In genomic region chr2:68252407-68253210, GRCh38 we compare ENCODE assay signal across 1 cellular context.
TF ChIP-seq lines count a peak whose summit lies in the region.

TSS of gene PPP3R1 (minus strand) at chr2:68252532. CDS start at chr2:68252127, 405 bp downstream.

TF ChIP-seq in K562, 482 proteins besides CTCF, POLR2A, EP300 and RAD21 (continued from another document and continues in another):
- peak; percentile 58 for TF ChIP-seq ARID4B (CRISPR knock-in tag; IDR thresholded peaks at IDR 0.05)
- 0 out of 2 replicates have a peak, but pooled peaks have one; percentile 52 for TF ChIP-seq RREB1 (CRISPR knock-in tag; IDR thresholded peaks at IDR 0.05)
- peak; percentile 82 for TF ChIP-seq ETV1 (tag; conservative IDR thresholded peaks at IDR 0.05; ENCODE audit: low read depth)
- TF ChIP-seq ZNF699 (CRISPR knock-in tag; IDR thresholded peaks at IDR 0.05; ENCODE audit: insufficient replicate concordance) = no peak
- TF ChIP-seq DNMT1 (IDR thresholded peaks at IDR 0.05) = no peak
- peak; percentile 50; the same call in 1 of the 2 replicates for TF ChIP-seq KLF13 (tag; IDR thresholded peaks at IDR 0.05; ENCODE audit: borderline replicate concordance, low read depth)
- no peak for TF ChIP-seq HMG20B (CRISPR knock-in tag; IDR thresholded peaks at IDR 0.05)
- TF ChIP-seq PHB2 (IDR thresholded peaks at IDR 0.05; ENCODE audit: low read depth) = no peak
- TF ChIP-seq ZNF408 (CRISPR knock-in tag; IDR thresholded peaks at IDR 0.05; ENCODE audit: low read depth) = no peak
- peak in 1 of 2 experiments; percentile 17 for TF ChIP-seq AFF1 (IDR thresholded peaks at IDR 0.05; ENCODE audit: low read depth in 1 of 2, partially characterized antibody in 2 of 2)
- TF ChIP-seq ESRRA (IDR thresholded peaks at IDR 0.05; ENCODE audit: borderline replicate concordance, low read depth) = no peak; the same call in 1 of the 2 replicates
- no peak for TF ChIP-seq MCM2 (IDR thresholded peaks at IDR 0.05; ENCODE audit: low read depth)
- TF ChIP-seq TAF15 (IDR thresholded peaks at IDR 0.05; ENCODE audit: low read depth, low read length) = no peak
- no peak for TF ChIP-seq HNRNPK (IDR thresholded peaks at IDR 0.05; ENCODE audit: low read depth, low read length, poor library complexity, severe bottlenecking)
- no peak for TF ChIP-seq ARID2 (IDR thresholded peaks at IDR 0.05)
- TF ChIP-seq NCOA1 (IDR thresholded peaks at IDR 0.05; ENCODE audit: low read depth) = peak; percentile 64
- no peak for TF ChIP-seq ZBTB49 (CRISPR knock-in tag; IDR thresholded peaks at IDR 0.05; ENCODE audit: borderline replicate concordance)
- TF ChIP-seq THRB (CRISPR knock-in tag; conservative IDR thresholded peaks at IDR 0.05) = no peak; the same call in 1 of the 2 replicates
- TF ChIP-seq SNAPC5 (CRISPR knock-in tag; IDR thresholded peaks at IDR 0.05) = no peak
- TF ChIP-seq GMEB1 (CRISPR knock-in tag; IDR thresholded peaks at IDR 0.05) = peak; percentile 96
- no peak for TF ChIP-seq TFAM (CRISPR knock-in tag; conservative IDR thresholded peaks at IDR 0.05)
